In genomic region chr19:7830272-7830771, GRCh38 we compare ENCODE assay signal across 1 cellular context.
TF ChIP-seq lines count a peak whose summit lies in the region.

No MANE protein-coding gene starts in this region.

TF ChIP-seq in GM23338, 12 proteins besides CTCF, POLR2A, EP300 and RAD21 (continued from another document):
- TF ChIP-seq ZNF462 (CRISPR knock-in tag; IDR thresholded peaks at IDR 0.05): no peak
- TF ChIP-seq ZNF114 (CRISPR knock-in tag; IDR thresholded peaks at IDR 0.05): no peak
- TF ChIP-seq EZH2 (IDR thresholded peaks at IDR 0.05; ENCODE audit: low read depth, unreplicated experiment): no peak
- TF ChIP-seq ZNF331 (CRISPR knock-in tag; IDR thresholded peaks at IDR 0.05; ENCODE audit: low read depth): no peak
- no peak for TF ChIP-seq JUNB (IDR thresholded peaks at IDR 0.05; ENCODE audit: unreplicated experiment)
